Comparison of ENCODE assay signal across 1 cellular context in the genomic region with DNA sequence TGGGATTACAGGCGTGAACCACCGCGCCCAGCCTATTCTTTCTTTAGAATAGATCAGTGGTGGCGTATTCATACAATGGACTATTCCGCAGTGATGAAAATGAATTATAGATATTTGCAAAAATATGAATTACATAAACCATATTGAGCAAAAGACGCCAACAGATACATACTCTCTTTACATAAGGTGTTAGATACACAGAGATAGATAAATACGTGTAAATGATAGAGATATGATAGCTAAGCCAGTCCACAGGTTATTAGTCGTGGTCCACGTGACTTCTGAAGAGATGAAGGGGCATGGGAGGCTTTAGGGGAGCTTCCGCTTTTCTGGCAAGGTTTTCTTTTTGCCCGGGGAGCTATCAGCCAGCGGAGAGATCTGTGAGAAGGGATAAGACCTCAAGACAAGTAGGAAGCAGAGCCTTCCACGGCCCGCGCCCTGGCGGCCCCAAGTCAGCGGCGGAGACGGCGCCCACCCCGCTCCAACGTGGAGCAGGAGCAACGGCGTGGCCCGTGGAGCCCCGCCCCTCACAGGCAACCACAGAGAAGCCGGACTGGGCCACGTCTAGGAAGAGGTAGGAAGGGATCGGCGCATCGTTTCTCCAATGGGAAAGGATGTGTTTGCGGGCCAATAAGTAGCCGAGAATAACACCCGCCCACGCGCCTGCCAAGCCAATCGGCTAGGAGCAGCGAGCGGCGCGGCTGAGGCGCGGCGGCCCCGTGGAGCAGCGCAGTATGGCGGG.
TF ChIP-seq lines count a peak whose summit lies in the region.

A gene (plus strand): TSS at position 704 of the 742 bp plus-strand sequence. CDS start 31 bp downstream, at position 735.

TF ChIP-seq in K562, 482 proteins besides CTCF, POLR2A, EP300 and RAD21 (continued from another document and continues in another):
- TF ChIP-seq, protein P1, sequence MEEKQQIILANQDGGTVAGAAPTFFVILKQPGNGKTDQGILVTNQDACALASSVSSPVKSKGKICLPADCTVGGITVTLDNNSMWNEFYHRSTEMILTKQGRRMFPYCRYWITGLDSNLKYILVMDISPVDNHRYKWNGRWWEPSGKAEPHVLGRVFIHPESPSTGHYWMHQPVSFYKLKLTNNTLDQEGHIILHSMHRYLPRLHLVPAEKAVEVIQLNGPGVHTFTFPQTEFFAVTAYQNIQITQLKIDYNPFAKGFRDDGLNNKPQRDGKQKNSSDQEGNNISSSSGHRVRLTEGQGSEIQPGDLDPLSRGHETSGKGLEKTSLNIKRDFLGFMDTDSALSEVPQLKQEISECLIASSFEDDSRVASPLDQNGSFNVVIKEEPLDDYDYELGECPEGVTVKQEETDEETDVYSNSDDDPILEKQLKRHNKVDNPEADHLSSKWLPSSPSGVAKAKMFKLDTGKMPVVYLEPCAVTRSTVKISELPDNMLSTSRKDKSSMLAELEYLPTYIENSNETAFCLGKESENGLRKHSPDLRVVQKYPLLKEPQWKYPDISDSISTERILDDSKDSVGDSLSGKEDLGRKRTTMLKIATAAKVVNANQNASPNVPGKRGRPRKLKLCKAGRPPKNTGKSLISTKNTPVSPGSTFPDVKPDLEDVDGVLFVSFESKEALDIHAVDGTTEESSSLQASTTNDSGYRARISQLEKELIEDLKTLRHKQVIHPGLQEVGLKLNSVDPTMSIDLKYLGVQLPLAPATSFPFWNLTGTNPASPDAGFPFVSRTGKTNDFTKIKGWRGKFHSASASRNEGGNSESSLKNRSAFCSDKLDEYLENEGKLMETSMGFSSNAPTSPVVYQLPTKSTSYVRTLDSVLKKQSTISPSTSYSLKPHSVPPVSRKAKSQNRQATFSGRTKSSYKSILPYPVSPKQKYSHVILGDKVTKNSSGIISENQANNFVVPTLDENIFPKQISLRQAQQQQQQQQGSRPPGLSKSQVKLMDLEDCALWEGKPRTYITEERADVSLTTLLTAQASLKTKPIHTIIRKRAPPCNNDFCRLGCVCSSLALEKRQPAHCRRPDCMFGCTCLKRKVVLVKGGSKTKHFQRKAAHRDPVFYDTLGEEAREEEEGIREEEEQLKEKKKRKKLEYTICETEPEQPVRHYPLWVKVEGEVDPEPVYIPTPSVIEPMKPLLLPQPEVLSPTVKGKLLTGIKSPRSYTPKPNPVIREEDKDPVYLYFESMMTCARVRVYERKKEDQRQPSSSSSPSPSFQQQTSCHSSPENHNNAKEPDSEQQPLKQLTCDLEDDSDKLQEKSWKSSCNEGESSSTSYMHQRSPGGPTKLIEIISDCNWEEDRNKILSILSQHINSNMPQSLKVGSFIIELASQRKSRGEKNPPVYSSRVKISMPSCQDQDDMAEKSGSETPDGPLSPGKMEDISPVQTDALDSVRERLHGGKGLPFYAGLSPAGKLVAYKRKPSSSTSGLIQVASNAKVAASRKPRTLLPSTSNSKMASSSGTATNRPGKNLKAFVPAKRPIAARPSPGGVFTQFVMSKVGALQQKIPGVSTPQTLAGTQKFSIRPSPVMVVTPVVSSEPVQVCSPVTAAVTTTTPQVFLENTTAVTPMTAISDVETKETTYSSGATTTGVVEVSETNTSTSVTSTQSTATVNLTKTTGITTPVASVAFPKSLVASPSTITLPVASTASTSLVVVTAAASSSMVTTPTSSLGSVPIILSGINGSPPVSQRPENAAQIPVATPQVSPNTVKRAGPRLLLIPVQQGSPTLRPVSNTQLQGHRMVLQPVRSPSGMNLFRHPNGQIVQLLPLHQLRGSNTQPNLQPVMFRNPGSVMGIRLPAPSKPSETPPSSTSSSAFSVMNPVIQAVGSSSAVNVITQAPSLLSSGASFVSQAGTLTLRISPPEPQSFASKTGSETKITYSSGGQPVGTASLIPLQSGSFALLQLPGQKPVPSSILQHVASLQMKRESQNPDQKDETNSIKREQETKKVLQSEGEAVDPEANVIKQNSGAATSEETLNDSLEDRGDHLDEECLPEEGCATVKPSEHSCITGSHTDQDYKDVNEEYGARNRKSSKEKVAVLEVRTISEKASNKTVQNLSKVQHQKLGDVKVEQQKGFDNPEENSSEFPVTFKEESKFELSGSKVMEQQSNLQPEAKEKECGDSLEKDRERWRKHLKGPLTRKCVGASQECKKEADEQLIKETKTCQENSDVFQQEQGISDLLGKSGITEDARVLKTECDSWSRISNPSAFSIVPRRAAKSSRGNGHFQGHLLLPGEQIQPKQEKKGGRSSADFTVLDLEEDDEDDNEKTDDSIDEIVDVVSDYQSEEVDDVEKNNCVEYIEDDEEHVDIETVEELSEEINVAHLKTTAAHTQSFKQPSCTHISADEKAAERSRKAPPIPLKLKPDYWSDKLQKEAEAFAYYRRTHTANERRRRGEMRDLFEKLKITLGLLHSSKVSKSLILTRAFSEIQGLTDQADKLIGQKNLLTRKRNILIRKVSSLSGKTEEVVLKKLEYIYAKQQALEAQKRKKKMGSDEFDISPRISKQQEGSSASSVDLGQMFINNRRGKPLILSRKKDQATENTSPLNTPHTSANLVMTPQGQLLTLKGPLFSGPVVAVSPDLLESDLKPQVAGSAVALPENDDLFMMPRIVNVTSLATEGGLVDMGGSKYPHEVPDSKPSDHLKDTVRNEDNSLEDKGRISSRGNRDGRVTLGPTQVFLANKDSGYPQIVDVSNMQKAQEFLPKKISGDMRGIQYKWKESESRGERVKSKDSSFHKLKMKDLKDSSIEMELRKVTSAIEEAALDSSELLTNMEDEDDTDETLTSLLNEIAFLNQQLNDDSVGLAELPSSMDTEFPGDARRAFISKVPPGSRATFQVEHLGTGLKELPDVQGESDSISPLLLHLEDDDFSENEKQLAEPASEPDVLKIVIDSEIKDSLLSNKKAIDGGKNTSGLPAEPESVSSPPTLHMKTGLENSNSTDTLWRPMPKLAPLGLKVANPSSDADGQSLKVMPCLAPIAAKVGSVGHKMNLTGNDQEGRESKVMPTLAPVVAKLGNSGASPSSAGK (IDR thresholded peaks at IDR 0.05) = peak; percentile 90
- TF ChIP-seq C11orf30 (IDR thresholded peaks at IDR 0.05; ENCODE audit: low read depth) (peak; percentile 51), LEF1 (IDR thresholded peaks at IDR 0.05) (peak; percentile 54; the same call in 1 of the 2 replicates), NCOA2 (IDR thresholded peaks at IDR 0.05; ENCODE audit: partially characterized antibody in 2 of 2) (no peak), HDGF (IDR thresholded peaks at IDR 0.05) (no peak), CEBPG (CRISPR knock-in tag; IDR thresholded peaks at IDR 0.05) (no peak), CEBPG (tag; conservative IDR thresholded peaks at IDR 0.05 in 1 of 2, IDR thresholded peaks at IDR 0.05 in 1 of 2) (no peak), ZNF77 (CRISPR knock-in tag; IDR thresholded peaks at IDR 0.05) (no peak), ZNF217 (CRISPR knock-in tag; IDR thresholded peaks at IDR 0.05) (no peak), NR1H2 (CRISPR knock-in tag; IDR thresholded peaks at IDR 0.05) (no peak), RHOXF2B (CRISPR knock-in tag; conservative IDR thresholded peaks at IDR 0.05) (no peak), ESRRB (CRISPR knock-in tag; IDR thresholded peaks at IDR 0.05; ENCODE audit: borderline replicate concordance) (no peak), ZKSCAN3 (CRISPR knock-in tag; IDR thresholded peaks at IDR 0.05) (no peak), MCM3 (IDR thresholded peaks at IDR 0.05) (no peak), HNRNPL (IDR thresholded peaks at IDR 0.05; ENCODE audit: low read depth, low read length) (no peak), HOXB6 (CRISPR knock-in tag; IDR thresholded peaks at IDR 0.05; ENCODE audit: borderline replicate concordance) (no peak), NFYB (IDR thresholded peaks at IDR 0.05; ENCODE audit: extremely low read depth, insufficient read length) (peak; percentile 25), MAFF (IDR thresholded peaks at IDR 0.05; ENCODE audit: low read length) (no peak), ARNT (IDR thresholded peaks at IDR 0.05) (peak; percentile 29 to 40; a peak in 2 of 4 replicates)
- TF ChIP-seq, protein P2, sequence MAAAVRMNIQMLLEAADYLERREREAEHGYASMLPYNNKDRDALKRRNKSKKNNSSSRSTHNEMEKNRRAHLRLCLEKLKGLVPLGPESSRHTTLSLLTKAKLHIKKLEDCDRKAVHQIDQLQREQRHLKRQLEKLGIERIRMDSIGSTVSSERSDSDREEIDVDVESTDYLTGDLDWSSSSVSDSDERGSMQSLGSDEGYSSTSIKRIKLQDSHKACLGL (CRISPR knock-in tag; IDR thresholded peaks at IDR 0.05; ENCODE audit: borderline replicate concordance, poor library complexity, severe bottlenecking) = peak; percentile 6
- TF ChIP-seq, protein P3, sequence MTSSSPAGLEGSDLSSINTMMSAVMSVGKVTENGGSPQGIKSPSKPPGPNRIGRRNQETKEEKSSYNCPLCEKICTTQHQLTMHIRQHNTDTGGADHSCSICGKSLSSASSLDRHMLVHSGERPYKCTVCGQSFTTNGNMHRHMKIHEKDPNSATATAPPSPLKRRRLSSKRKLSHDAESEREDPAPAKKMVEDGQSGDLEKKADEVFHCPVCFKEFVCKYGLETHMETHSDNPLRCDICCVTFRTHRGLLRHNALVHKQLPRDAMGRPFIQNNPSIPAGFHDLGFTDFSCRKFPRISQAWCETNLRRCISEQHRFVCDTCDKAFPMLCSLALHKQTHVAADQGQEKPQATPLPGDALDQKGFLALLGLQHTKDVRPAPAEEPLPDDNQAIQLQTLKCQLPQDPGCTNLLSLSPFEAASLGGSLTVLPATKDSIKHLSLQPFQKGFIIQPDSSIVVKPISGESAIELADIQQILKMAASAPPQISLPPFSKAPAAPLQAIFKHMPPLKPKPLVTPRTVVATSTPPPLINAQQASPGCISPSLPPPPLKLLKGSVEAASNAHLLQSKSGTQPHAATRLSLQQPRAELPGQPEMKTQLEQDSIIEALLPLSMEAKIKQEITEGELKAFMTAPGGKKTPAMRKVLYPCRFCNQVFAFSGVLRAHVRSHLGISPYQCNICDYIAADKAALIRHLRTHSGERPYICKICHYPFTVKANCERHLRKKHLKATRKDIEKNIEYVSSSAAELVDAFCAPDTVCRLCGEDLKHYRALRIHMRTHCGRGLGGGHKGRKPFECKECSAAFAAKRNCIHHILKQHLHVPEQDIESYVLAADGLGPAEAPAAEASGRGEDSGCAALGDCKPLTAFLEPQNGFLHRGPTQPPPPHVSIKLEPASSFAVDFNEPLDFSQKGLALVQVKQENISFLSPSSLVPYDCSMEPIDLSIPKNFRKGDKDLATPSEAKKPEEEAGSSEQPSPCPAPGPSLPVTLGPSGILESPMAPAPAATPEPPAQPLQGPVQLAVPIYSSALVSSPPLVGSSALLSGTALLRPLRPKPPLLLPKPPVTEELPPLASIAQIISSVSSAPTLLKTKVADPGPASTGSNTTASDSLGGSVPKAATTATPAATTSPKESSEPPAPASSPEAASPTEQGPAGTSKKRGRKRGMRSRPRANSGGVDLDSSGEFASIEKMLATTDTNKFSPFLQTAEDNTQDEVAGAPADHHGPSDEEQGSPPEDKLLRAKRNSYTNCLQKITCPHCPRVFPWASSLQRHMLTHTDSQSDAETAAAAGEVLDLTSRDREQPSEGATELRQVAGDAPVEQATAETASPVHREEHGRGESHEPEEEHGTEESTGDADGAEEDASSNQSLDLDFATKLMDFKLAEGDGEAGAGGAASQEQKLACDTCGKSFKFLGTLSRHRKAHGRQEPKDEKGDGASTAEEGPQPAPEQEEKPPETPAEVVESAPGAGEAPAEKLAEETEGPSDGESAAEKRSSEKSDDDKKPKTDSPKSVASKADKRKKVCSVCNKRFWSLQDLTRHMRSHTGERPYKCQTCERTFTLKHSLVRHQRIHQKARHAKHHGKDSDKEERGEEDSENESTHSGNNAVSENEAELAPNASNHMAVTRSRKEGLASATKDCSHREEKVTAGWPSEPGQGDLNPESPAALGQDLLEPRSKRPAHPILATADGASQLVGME (CRISPR knock-in tag; IDR thresholded peaks at IDR 0.05) = 0 out of 2 replicates have a peak, but pooled peaks have one; percentile 17
- TF ChIP-seq, protein P4, sequence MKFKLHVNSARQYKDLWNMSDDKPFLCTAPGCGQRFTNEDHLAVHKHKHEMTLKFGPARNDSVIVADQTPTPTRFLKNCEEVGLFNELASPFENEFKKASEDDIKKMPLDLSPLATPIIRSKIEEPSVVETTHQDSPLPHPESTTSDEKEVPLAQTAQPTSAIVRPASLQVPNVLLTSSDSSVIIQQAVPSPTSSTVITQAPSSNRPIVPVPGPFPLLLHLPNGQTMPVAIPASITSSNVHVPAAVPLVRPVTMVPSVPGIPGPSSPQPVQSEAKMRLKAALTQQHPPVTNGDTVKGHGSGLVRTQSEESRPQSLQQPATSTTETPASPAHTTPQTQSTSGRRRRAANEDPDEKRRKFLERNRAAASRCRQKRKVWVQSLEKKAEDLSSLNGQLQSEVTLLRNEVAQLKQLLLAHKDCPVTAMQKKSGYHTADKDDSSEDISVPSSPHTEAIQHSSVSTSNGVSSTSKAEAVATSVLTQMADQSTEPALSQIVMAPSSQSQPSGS (CRISPR knock-in tag; IDR thresholded peaks at IDR 0.05) = no peak
- TF ChIP-seq, protein P5, sequence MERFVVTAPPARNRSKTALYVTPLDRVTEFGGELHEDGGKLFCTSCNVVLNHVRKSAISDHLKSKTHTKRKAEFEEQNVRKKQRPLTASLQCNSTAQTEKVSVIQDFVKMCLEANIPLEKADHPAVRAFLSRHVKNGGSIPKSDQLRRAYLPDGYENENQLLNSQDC (CRISPR knock-in tag; IDR thresholded peaks at IDR 0.05) = no peak
- TF ChIP-seq, protein P6, sequence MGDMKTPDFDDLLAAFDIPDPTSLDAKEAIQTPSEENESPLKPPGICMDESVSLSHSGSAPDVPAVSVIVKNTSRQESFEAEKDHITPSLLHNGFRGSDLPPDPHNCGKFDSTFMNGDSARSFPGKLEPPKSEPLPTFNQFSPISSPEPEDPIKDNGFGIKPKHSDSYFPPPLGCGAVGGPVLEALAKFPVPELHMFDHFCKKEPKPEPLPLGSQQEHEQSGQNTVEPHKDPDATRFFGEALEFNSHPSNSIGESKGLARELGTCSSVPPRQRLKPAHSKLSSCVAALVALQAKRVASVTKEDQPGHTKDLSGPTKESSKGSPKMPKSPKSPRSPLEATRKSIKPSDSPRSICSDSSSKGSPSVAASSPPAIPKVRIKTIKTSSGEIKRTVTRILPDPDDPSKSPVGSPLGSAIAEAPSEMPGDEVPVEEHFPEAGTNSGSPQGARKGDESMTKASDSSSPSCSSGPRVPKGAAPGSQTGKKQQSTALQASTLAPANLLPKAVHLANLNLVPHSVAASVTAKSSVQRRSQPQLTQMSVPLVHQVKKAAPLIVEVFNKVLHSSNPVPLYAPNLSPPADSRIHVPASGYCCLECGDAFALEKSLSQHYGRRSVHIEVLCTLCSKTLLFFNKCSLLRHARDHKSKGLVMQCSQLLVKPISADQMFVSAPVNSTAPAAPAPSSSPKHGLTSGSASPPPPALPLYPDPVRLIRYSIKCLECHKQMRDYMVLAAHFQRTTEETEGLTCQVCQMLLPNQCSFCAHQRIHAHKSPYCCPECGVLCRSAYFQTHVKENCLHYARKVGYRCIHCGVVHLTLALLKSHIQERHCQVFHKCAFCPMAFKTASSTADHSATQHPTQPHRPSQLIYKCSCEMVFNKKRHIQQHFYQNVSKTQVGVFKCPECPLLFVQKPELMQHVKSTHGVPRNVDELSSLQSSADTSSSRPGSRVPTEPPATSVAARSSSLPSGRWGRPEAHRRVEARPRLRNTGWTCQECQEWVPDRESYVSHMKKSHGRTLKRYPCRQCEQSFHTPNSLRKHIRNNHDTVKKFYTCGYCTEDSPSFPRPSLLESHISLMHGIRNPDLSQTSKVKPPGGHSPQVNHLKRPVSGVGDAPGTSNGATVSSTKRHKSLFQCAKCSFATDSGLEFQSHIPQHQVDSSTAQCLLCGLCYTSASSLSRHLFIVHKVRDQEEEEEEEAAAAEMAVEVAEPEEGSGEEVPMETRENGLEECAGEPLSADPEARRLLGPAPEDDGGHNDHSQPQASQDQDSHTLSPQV (IDR thresholded peaks at IDR 0.05) = no peak; the same call in 1 of the 2 replicates
- TF ChIP-seq, protein P7, sequence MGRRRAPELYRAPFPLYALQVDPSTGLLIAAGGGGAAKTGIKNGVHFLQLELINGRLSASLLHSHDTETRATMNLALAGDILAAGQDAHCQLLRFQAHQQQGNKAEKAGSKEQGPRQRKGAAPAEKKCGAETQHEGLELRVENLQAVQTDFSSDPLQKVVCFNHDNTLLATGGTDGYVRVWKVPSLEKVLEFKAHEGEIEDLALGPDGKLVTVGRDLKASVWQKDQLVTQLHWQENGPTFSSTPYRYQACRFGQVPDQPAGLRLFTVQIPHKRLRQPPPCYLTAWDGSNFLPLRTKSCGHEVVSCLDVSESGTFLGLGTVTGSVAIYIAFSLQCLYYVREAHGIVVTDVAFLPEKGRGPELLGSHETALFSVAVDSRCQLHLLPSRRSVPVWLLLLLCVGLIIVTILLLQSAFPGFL (CRISPR knock-in tag; IDR thresholded peaks at IDR 0.05) = no peak
